8 cellular contexts compared by ENCODE assay signal in genomic region chr17:82205720-82206508, GRCh38. TPM values are rescaled to one million over a fixed set of nuclear protein-coding genes. Genes with fewer than 3 reads are reported as not detected.
A peak's percentile ranks its signal among the peaks of the same experiment; 100 is the strongest.
DNase-seq lines count a peak whose midpoint lies in the region; ATAC-seq and TF ChIP-seq lines count a peak whose summit lies in the region.

No MANE protein-coding gene starts in this region.

- no peak overlapping the region for H3T11ph ChIP-seq in H9 (ENCODE audit: low read length)

- H3K4me1 Mint-ChIP-seq in H9, result peaks cover 8 to 11% of the 10 kb centered on the region in 2 experiments
- peaks cover 38 to 50% (median 45%) of the 10 kb centered on the region in 3 donors for H3K4me1 Mint-ChIP-seq in T-cell

- H4K8ac ChIP-seq in H9 (replicated peaks; ENCODE audit: insufficient read length, low read depth, low read length), result no peak overlapping the region

- no peaks in the 10 kb centered on the region for H4K20me1 ChIP-seq in H9 (ENCODE audit: control insufficient read depth, insufficient read depth, insufficient read length)

- no peak overlapping the region for H2BK20ac ChIP-seq in H9 (ENCODE audit: low read depth, low read length, poor library complexity, severe bottlenecking)

- no peak overlapping the region for H3K4me2 ChIP-seq in H9 (ENCODE audit: insufficient read depth, insufficient read length, low read length)

- H3K27me3 ChIP-seq in H9 (ENCODE audit: insufficient read depth, low read length), result no peaks in the 10 kb centered on the region
- no peaks in the 10 kb centered on the region for H3K27me3 ChIP-seq in psoas muscle (ENCODE audit: insufficient read depth in 3 of 3, low read length in 2 of 3)

- ATAC-seq in T-cell (replicated peaks in 1 of 4) (peak; percentile 81 to 82 (median 82)), left cardiac atrium (peak; percentile 83), psoas muscle (peak; percentile 77 to 95 (median 86)), HG03025 (IDR thresholded peaks at IDR 0.05; ENCODE audit: low FRiP score, unreplicated experiment) (no peak)

- H4K91ac ChIP-seq in H9 (ENCODE audit: insufficient read length, low read depth, low read length), result no peak overlapping the region

- H3K4me3 Mint-ChIP-seq in H9 (peak overlapping the region in 1 of 2 experiments; percentile 5; a peak in 1 of 5 replicates), T-cell (peak overlapping the region; percentile 39 to 54 (median 40))

- no peak overlapping the region for H3K23ac ChIP-seq in H9 (ENCODE audit: insufficient read length, low read depth, low read length)

- H3K36me3 ChIP-seq in psoas muscle (ENCODE audit: insufficient read depth in 1 of 2, low read depth in 1 of 2), result peaks cover 0 to 10% of the 10 kb centered on the region in 2 donors

- no peak overlapping the region for H2BK120ac ChIP-seq in H9 (ENCODE audit: low read depth, low read length, poor library complexity, severe bottlenecking)

- H2BK12ac ChIP-seq in H9 (ENCODE audit: insufficient read length, low read depth, low read length), result no peak overlapping the region

- H2AK5ac ChIP-seq in H9 (ENCODE audit: insufficient read length, low read length), result no peak overlapping the region

- peak; percentile 81 for DNase-seq in COR-L47 (lab: John Stamatoyannopoulos, UW)
- DNase-seq in H9, result peak; percentile 92
- DNase-seq in NCI-H146 treated with DMSO at 0.1 percent for 48 hours (lab: John Stamatoyannopoulos, UW; ENCODE audit: unreplicated experiment), result peak; percentile 76
- DNase-seq in T-cell, result peak; percentile 64 to 85 (median 76)
- DNase-seq in amniotic epithelial cell (ENCODE audit: low read depth), result peak; percentile 95
- DNase-seq in left cardiac atrium, result peak; percentile 88
- peak; percentile 85 to 91 for DNase-seq in psoas muscle

- peak; percentile 87 for TF ChIP-seq CTCF in H9 (conservative IDR thresholded peaks at IDR 0.05)
- peak; percentile 85 for TF ChIP-seq CTCF in psoas muscle (IDR thresholded peaks at IDR 0.05)

- H3K14ac ChIP-seq in H9 (ENCODE audit: insufficient read depth, low read length), result no peak overlapping the region

- H3K27me3 Mint-ChIP-seq in H9 (ENCODE audit: low read depth) (peaks cover 22% of the 10 kb centered on the region), T-cell (no peaks in the 10 kb centered on the region)

- CTCF ChIA-PET in T-cell (lab: Charles Lee), result interaction anchor here in 1 of 2 donors (0.6 to 1.0 kb wide), 9 partner anchors 23 to 168 kb away, joined by 3 to 6 read pairs (median 3); partner anchors contain the start of genes CD7, DCXR and SLC16A3

- no peak overlapping the region for H3K27ac ChIP-seq in H9 (ENCODE audit: insufficient read length, low read depth, low read length)
- H3K27ac ChIP-seq in psoas muscle, result peak overlapping the region; percentile 23

- no peak overlapping the region for H3K18ac ChIP-seq in H9 (ENCODE audit: insufficient read length, low read depth, low read length)

- H3K79me1 ChIP-seq in H9 (ENCODE audit: insufficient read depth, low read depth, low read length, poor library complexity, severe bottlenecking), result no peaks in the 10 kb centered on the region

- no CpG with 5 or more reads among the region's 21 CpGs for WGBS in H9 (ENCODE audit: extremely low coverage, insufficient read length, low lambda C conversion rate)
- WGBS in psoas muscle, 3 donors, result 19 to 22% (median 20%) methylated on average over 21 of the region's 21 CpGs

- no peaks in the 10 kb centered on the region for H3K9me3 ChIP-seq in H9 (ENCODE audit: control insufficient read depth, low read depth, low read length)
- H3K9me3 ChIP-seq in psoas muscle, result no peaks in the 10 kb centered on the region

- intact Hi-C loops in left cardiac atrium (cut with DNase I), result loop anchor here (2.0 to 5.0 kb wide), 2 partner anchors 115 to 116 kb away; no protein-coding TSS in a partner anchor
- intact Hi-C loops in psoas muscle (cut with DNase I), result loop anchor here (1.0 to 5.0 kb wide), 3 partner anchors 96 to 115 kb away; no protein-coding TSS in a partner anchor

- H3K23me2 ChIP-seq in H9 (ENCODE audit: insufficient read length, low read depth, low read length, poor library complexity, severe bottlenecking), result no peaks in the 10 kb centered on the region

- peaks cover 0 to 4% (median 0%) of the 10 kb centered on the region in 3 experiments; a peak in 3 of 7 replicates for H3K36me3 Mint-ChIP-seq in H9 (ENCODE audit: insufficient read depth in 1 of 3, low read depth in 3 of 3)
- H3K36me3 Mint-ChIP-seq in T-cell, result no peaks in the 10 kb centered on the region

- H4K5ac ChIP-seq in H9 (ENCODE audit: insufficient read length, low read depth, low read length), result no peak overlapping the region

- H2BK15ac ChIP-seq in H9 (ENCODE audit: low read depth, low read length), result no peak overlapping the region

- H3K79me2 ChIP-seq in H9 (ENCODE audit: insufficient read depth, low read length), result no peaks in the 10 kb centered on the region

- POLR2A ChIA-PET in T-cell (lab: Charles Lee), result interaction anchor here in 1 of 2 donors (0.6 kb wide), 2 partner anchors 82 to 83 kb away, joined by 4 to 6 read pairs; no protein-coding TSS in a partner anchor

- H2BK5ac ChIP-seq in H9 (ENCODE audit: insufficient read length, low read length), result no peak overlapping the region

- no peak overlapping the region for H3K9ac ChIP-seq in H9 (ENCODE audit: extremely low read depth, insufficient read length, low read length)

- H3K27ac Mint-ChIP-seq in H9 (no peak overlapping the region; a peak in 1 of 7 replicates), T-cell (peak overlapping the region; percentile 96 to 97)

- H3K4me1 ChIP-seq in H9 (ENCODE audit: insufficient read depth, low read length) (no peaks in the 10 kb centered on the region), psoas muscle (peaks cover 5% of the 10 kb centered on the region)

- H2AFZ ChIP-seq in H9 (ENCODE audit: low read length), result no peak overlapping the region

- no peak overlapping the region for H3K56ac ChIP-seq in H9 (ENCODE audit: insufficient read length, low read depth, low read length)

- no peak overlapping the region for H3K4ac ChIP-seq in H9 (ENCODE audit: low read depth, low read length)

- peak overlapping the region; percentile 5 for H3K4me3 ChIP-seq in psoas muscle

- H3K9me3 Mint-ChIP-seq in H9, result no peaks in the 10 kb centered on the region
- no peaks in the 10 kb centered on the region for H3K9me3 Mint-ChIP-seq in T-cell

RNA-seq across cellular contexts. Expression of gene CCDC57, which starts 6.7 kb away (rescaled TPM):
- total RNA-seq in H9 (2021) (11.0 and 14.6 TPM in 2 replicates), T-cell (100 to 1,000 TPM in 3 of 5 donors, 10 to 100 TPM in 2; 86.4 to 127 (median 103) TPM), left cardiac atrium (10 to 100 TPM; 11.9 to 17.2 TPM), psoas muscle (10 to 100 TPM; 10.2 to 15.3 (median 12.4) TPM)
- polyA plus RNA-seq in psoas muscle, result 10 to 100 TPM in 1 of 3 donors, 1 to 10 TPM in 2; 7.2 to 11.1 (median 8.6) TPM

RNA-seq across cellular contexts. Expression of gene SLC16A3, which starts 22.9 kb away (rescaled TPM):
- 26.0 and 28.4 TPM in 2 replicates for total RNA-seq in H9 (2021)
- 10 to 100 TPM; 31.9 to 47.3 (median 40.9) TPM for total RNA-seq in T-cell
- total RNA-seq in left cardiac atrium, result 10 to 100 TPM; 18.4 to 35.7 TPM
- 100 to 1,000 TPM in 2 of 4 donors, 10 to 100 TPM in 2; 18.6 to 182 (median 70.1) TPM for total RNA-seq in psoas muscle
- polyA plus RNA-seq in psoas muscle, result 100 to 1,000 TPM; 102 to 263 (median 128) TPM

Comparison
In these comparisons a context has a peak if more than half of its experiments do, and no peak if none do; other contexts are left out.
1. H3K27ac Mint-ChIP-seq: peak in T-cell (2 of 2); none in H9 (0 of 3).
2. Peak in every context shown above with its lines, with median percentiles within 50 percentile points of each other: DNase-seq.